In the genomic region with DNA sequence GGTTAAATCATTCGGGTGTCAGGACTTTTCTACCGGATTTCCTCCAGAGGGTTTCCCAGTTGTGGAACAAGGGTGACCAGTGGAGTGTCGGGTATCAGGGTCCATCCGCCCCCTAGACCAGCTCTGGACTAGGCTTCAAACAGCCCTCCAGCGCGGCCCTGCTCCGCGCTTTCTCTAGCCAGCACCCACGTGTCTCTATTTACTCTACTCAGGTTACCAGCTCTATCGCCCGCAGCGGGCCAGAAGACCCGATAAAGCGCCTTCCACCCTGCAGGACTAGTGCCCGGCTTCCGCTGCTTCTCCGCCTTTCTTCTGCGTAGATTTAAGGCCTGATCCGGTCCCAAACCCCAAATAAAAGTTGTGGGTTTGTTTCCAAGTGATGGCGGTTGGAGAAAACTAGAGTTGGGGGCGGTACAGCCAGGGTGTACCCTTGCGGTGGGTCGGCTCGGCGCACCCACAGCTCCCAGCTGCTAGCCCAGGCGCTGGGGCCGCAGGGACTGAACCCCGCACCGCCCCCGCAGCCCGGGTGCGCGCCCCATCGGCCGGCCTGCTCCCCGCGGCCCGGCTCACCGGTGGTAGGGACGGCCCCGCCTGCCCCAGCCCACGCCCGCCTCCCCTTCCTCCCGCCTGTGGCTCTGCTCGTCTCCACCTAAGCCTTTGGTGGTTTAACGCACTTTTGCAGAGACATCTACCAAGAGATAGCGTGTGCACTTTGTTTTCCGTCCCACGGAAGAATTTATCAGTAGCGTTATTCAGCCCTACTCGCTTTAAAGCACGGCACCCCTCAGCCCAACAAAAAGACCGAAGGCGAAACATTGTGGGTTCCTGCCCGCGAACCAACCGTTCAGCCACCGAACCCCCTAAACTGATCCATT, we compare ENCODE assay signal across 7 cellular contexts. TPM values are rescaled to one million over a fixed set of nuclear protein-coding genes. Genes with fewer than 3 reads are reported as not detected.
DNase-seq lines count a peak whose midpoint lies in the region; ATAC-seq and TF ChIP-seq lines count a peak whose summit lies in the region.

No MANE protein-coding gene starts in this region.

- peak; percentile 30 for DNase-seq in NCI-H1417 treated with DMSO at 0.1 percent for 48 hours (lab: John Stamatoyannopoulos, UW)
- DNase-seq in activated CD4-positive, alpha-beta T cell treated with anti-CD3 and anti-CD28 coated beads, Interleukin-2, amount 50 U/mL, for 48 hours = peak; percentile 70 to 76
- DNase-seq in ovary = no peak
- DNase-seq in NCI-H1048 (lab: John Stamatoyannopoulos, UW) = no peak
- DNase-seq in hypothalamus (lab: John Stamatoyannopoulos, UW) = no peak

- no peak for TF ChIP-seq POLR2A in ovary (IDR thresholded peaks at IDR 0.05)

- H3K4me1 ChIP-seq in ovary (ENCODE audit: insufficient read depth) = peaks cover 10% of the 10 kb centered on the region

- H3K9me3 ChIP-seq in ovary = peaks cover 0 to 3% of the 10 kb centered on the region in 2 donors

- H3K36me3 ChIP-seq in ovary = no peaks in the 10 kb centered on the region

- no peak for TF ChIP-seq EP300 in ovary (IDR thresholded peaks at IDR 0.05)

- peak overlapping the region; percentile 48 for H3K4me3 ChIP-seq in ovary

- no peaks in the 10 kb centered on the region for H3K27me3 ChIP-seq in ovary

- WGBS in ovary, 3 donors = 2 to 3% (median 2%) methylated on average over 43 to 58 of the region's 58 CpGs

- TF ChIP-seq CTCF in ovary (IDR thresholded peaks at IDR 0.05) = no peak

- ATAC-seq in GM19452 (IDR thresholded peaks at IDR 0.05; ENCODE audit: unreplicated experiment) (peak; percentile 30), esophagus mucosa (peak; percentile 30)

- intact Hi-C loops in ovary (cut with DNase I) = no loop called here

- H3K27ac ChIP-seq in ovary = no peak overlapping the region

RNA-seq across cellular contexts. Expression of a gene that starts 2.1 kb away (rescaled TPM):
- total RNA-seq in esophagus mucosa (10.0 TPM), ovary (10 to 100 TPM in 1 of 7 donors, 1 to 10 TPM in 6; 1.8 to 30.1 (median 6.0) TPM)
- 10 to 100 TPM in 1 of 2 donors, 1 to 10 TPM in 1; 5.0 to 18.3 TPM for polyA plus RNA-seq in ovary

Comparison
In these comparisons a context has a peak if more than half of its experiments do, and no peak if none do; other contexts are left out.
1. DNase-seq: peak in NCI-H1417 treated with DMSO at 0.1 percent for 48 hours (single experiment) and activated CD4-positive, alpha-beta T cell treated with anti-CD3 and anti-CD28 coated beads, Interleukin-2, amount 50 U/mL, for 48 hours (2 of 2); none in ovary (0 of 5), NCI-H1048 (single experiment) and hypothalamus (0 of 51).